8 cellular contexts compared by ENCODE assay signal in genomic region chr13:30307966-30308290, GRCh38. TPM values are rescaled to one million over a fixed set of nuclear protein-coding genes. Genes with fewer than 3 reads are reported as not detected.
DNase-seq lines count a peak whose midpoint lies in the region; ATAC-seq, FAIRE-seq and TF ChIP-seq lines count a peak whose summit lies in the region.

No MANE protein-coding gene starts in this region.

- CTCF ChIA-PET in PC-3 (lab: Charles Lee) = no interaction called here
- CTCF ChIA-PET in endothelial cell of umbilical vein (lab: Charles Lee) = interaction anchor here (4.0 kb wide), 1 partner anchor 175 kb away, joined by 18 read pairs; no protein-coding TSS in a partner anchor

- peaks cover 38% of the 10 kb centered on the region for H3K79me2 ChIP-seq in DND-41 (ENCODE audit: insufficient read depth, low read length)
- peaks cover 35% of the 10 kb centered on the region for H3K79me2 ChIP-seq in PC-3 (ENCODE audit: low read length)
- peaks cover 37% of the 10 kb centered on the region for H3K79me2 ChIP-seq in endothelial cell of umbilical vein (ENCODE audit: control insufficient read depth, insufficient read depth, low read length)
- no peaks in the 10 kb centered on the region for H3K79me2 ChIP-seq in parathyroid adenoma

- ATAC-seq in DND-41 (ENCODE audit: insufficient read depth, low read depth) (no peak), PC-3 (no peak), HG03196 (IDR thresholded peaks at IDR 0.05; ENCODE audit: unreplicated experiment) (no peak)

- dilution Hi-C loops in endothelial cell of umbilical vein (cut with MboI; ENCODE audit: extremely low pct_ligation_motif_present, low sequenced_read_pairs) = no loop called here

- no peaks in the 10 kb centered on the region for H3K9me3 ChIP-seq in DND-41 (ENCODE audit: insufficient read depth, low read length, severe bottlenecking)
- H3K9me3 ChIP-seq in PC-3 (ENCODE audit: low read length) = no peaks in the 10 kb centered on the region
- H3K9me3 ChIP-seq in endothelial cell of umbilical vein (replicated peaks; ENCODE audit: control insufficient read depth, insufficient read depth, low read length) = no peaks in the 10 kb centered on the region
- no peaks in the 10 kb centered on the region for H3K9me3 ChIP-seq in parathyroid adenoma (ENCODE audit: control insufficient read depth, low read length)

- H3K9me1 ChIP-seq in endothelial cell of umbilical vein (replicated peaks; ENCODE audit: control insufficient read depth, extremely low read depth, insufficient read depth, low read length) = no peaks in the 10 kb centered on the region

- intact Hi-C loops in PC-3 (cut with micrococcal nuclease) = loop anchor here (5.0 kb wide), 1 partner anchor 51 kb away; no protein-coding TSS in a partner anchor
- intact Hi-C loops in endothelial cell of umbilical vein (cut with micrococcal nuclease) = loop anchor here (1.0 to 10.0 kb wide), 6 partner anchors 57 to 857 kb away; partner anchors contain the start of gene HSPH1

- H3K4me3 ChIP-seq in DND-41 (ENCODE audit: low read depth in 1 of 2, low read length in 2 of 2) (peak overlapping the region; percentile 81 to 87; a peak in 3 of 4 replicates), PC-3 (ENCODE audit: low read length) (peak overlapping the region; percentile 78), endothelial cell of umbilical vein (replicated peaks in 1 of 3; ENCODE audit: insufficient read depth in 1 of 3, low read depth in 1 of 3, low read length in 3 of 3) (peak overlapping the region; percentile 36 to 88 (median 77)), parathyroid adenoma (ENCODE audit: low read depth, low read length) (peak overlapping the region; percentile 98)

- H3K9ac ChIP-seq in DND-41 (ENCODE audit: low read depth, low read length) = peak overlapping the region; percentile 87
- H3K9ac ChIP-seq in PC-3 (ENCODE audit: low read length) = peak overlapping the region; percentile 91
- peak overlapping the region; percentile 91 for H3K9ac ChIP-seq in endothelial cell of umbilical vein (replicated peaks; ENCODE audit: extremely low read depth, insufficient read depth, low read length)
- peak overlapping the region; percentile 11 for H3K9ac ChIP-seq in parathyroid adenoma

- H3F3A ChIP-seq in PC-3 (ENCODE audit: low read length, unreplicated experiment) = no peaks in the 10 kb centered on the region

- TF ChIP-seq CTCF in DND-41 (IDR thresholded peaks at IDR 0.05; ENCODE audit: borderline replicate concordance, extremely low read depth, low read length, poor library complexity, severe bottlenecking) (no peak), PC-3 (conservative IDR thresholded peaks at IDR 0.05; ENCODE audit: low read depth, low read length) (no peak), endothelial cell of umbilical vein (IDR thresholded peaks at IDR 0.05; ENCODE audit: extremely low read depth in 1 of 2, insufficient read depth in 1 of 2, low read depth in 1 of 2, low read length in 2 of 2) (no peak), parathyroid adenoma (IDR thresholded peaks at IDR 0.05) (no peak), GM13976 (IDR thresholded peaks at IDR 0.05; ENCODE audit: borderline replicate concordance, control extremely low read depth, extremely low read depth, insufficient read depth, missing control alignments) (no peak)

- peak overlapping the region; percentile 85 for H2AFZ ChIP-seq in DND-41 (ENCODE audit: low read depth, low read length)
- peak overlapping the region; percentile 100 for H2AFZ ChIP-seq in PC-3 (ENCODE audit: low read length)
- peak overlapping the region; percentile 97 for H2AFZ ChIP-seq in endothelial cell of umbilical vein (ENCODE audit: low read depth, low read length)
- H2AFZ ChIP-seq in parathyroid adenoma = peak overlapping the region; percentile 98

- TF ChIP-seq POLR2A in endothelial cell of umbilical vein (IDR thresholded peaks at IDR 0.05; ENCODE audit: low read depth, low read length) = no peak

- H3K27ac ChIP-seq in DND-41 (ENCODE audit: low read length) (peak overlapping the region; percentile 92), PC-3 (ENCODE audit: low read length) (no peak overlapping the region), endothelial cell of umbilical vein (ENCODE audit: insufficient read depth, low read depth, low read length) (peak overlapping the region; percentile 86), parathyroid adenoma (peak overlapping the region; percentile 75)

- DNase-seq in DND-41 (no peak), PC-3 (no peak), endothelial cell of umbilical vein (ENCODE audit: low read depth, low spot score) (no peak), NCI-H1930 (lab: John Stamatoyannopoulos, UW) (no peak), middle frontal gyrus (ENCODE audit: extremely low spot score, low spot score) (no peak), GM13976 (ENCODE audit: low spot score) (no peak)

- BruUV-seq in PC-3 (replicated peaks; lab: Mats Ljungman, UMichigan) = TSS peak; percentile 30
- BruUV-seq in endothelial cell of umbilical vein (replicated peaks; lab: Mats Ljungman, UMichigan) = no TSS peak

- no peaks in the 10 kb centered on the region for H3K36me3 ChIP-seq in DND-41 (ENCODE audit: insufficient read depth, low read length)
- H3K36me3 ChIP-seq in PC-3 (ENCODE audit: low read depth, low read length) = no peaks in the 10 kb centered on the region
- no peaks in the 10 kb centered on the region for H3K36me3 ChIP-seq in endothelial cell of umbilical vein (ENCODE audit: control insufficient read depth in 2 of 2, extremely low read depth in 1 of 2, insufficient read depth in 2 of 2, low read length in 2 of 2)
- H3K36me3 ChIP-seq in parathyroid adenoma (ENCODE audit: control insufficient read depth, insufficient read depth, low read length) = no peaks in the 10 kb centered on the region

- H3K9me2 ChIP-seq in PC-3 (replicated peaks; ENCODE audit: low read length) = no peaks in the 10 kb centered on the region

- POLR2A ChIA-PET in PC-3 (lab: Charles Lee; ENCODE audit: unreplicated experiment) (interaction anchor here (0.6 kb wide), 1 partner anchor 510 kb away, joined by 3 read pairs; no protein-coding TSS in a partner anchor), endothelial cell of umbilical vein (lab: Charles Lee) (interaction anchor here (1.4 kb wide), 1 partner anchor 34 kb away, joined by 3 read pairs; no protein-coding TSS in a partner anchor)

- H3K4me1 ChIP-seq in DND-41 (ENCODE audit: insufficient read depth, low read length) (peaks cover 47% of the 10 kb centered on the region), PC-3 (ENCODE audit: insufficient read depth, low read length) (peaks cover 15% of the 10 kb centered on the region), endothelial cell of umbilical vein (ENCODE audit: control insufficient read depth, extremely low read depth, insufficient read depth, low read length) (peaks cover 26% of the 10 kb centered on the region), parathyroid adenoma (no peaks in the 10 kb centered on the region)

- H4K20me1 ChIP-seq in DND-41 (ENCODE audit: insufficient read depth, low read length) (no peaks in the 10 kb centered on the region), PC-3 (ENCODE audit: low read length) (no peaks in the 10 kb centered on the region), endothelial cell of umbilical vein (replicated peaks; ENCODE audit: control insufficient read depth, extremely low read depth, insufficient read depth, low read length) (no peaks in the 10 kb centered on the region)

- FAIRE-seq in endothelial cell of umbilical vein (lab: Jason Lieb, UNC) = no peak

- H3K27me3 ChIP-seq in DND-41 (ENCODE audit: insufficient read depth, low read length, poor library complexity) = no peaks in the 10 kb centered on the region
- H3K27me3 ChIP-seq in PC-3 (ENCODE audit: low read length) = no peaks in the 10 kb centered on the region
- no peaks in the 10 kb centered on the region for H3K27me3 ChIP-seq in endothelial cell of umbilical vein (ENCODE audit: control insufficient read depth in 2 of 2, insufficient read depth in 2 of 2, low read length in 2 of 2)
- H3K27me3 ChIP-seq in parathyroid adenoma (ENCODE audit: control insufficient read depth, insufficient read depth, low read length) = no peaks in the 10 kb centered on the region

- H3K4me2 ChIP-seq in DND-41 (ENCODE audit: insufficient read depth, low read length) = peak overlapping the region; percentile 68
- peak overlapping the region; percentile 87 for H3K4me2 ChIP-seq in PC-3 (ENCODE audit: low read length)
- H3K4me2 ChIP-seq in endothelial cell of umbilical vein (ENCODE audit: insufficient read depth, low read length) = peak overlapping the region; percentile 66
- peak overlapping the region; percentile 69 for H3K4me2 ChIP-seq in parathyroid adenoma (ENCODE audit: low read length)

- in situ Hi-C loops in GM13976 (cut with MboI; ENCODE audit: low sequenced_read_pairs, unreplicated experiment) = no loop called here

TF ChIP-seq in endothelial cell of umbilical vein, 7 proteins besides CTCF, POLR2A, EP300 and RAD21:
- TF ChIP-seq GATA2 (IDR thresholded peaks at IDR 0.05; ENCODE audit: insufficient read depth, insufficient read length, low read depth, low read length) (no peak), MYC (IDR thresholded peaks at IDR 0.05; ENCODE audit: low read depth, low read length) (no peak), MAX (IDR thresholded peaks at IDR 0.05; ENCODE audit: insufficient read depth, insufficient read length) (no peak), EZH2 (IDR thresholded peaks at IDR 0.05; ENCODE audit: borderline replicate concordance, low read depth, low read length, severe bottlenecking) (no peak), JUN (IDR thresholded peaks at IDR 0.05; ENCODE audit: borderline replicate concordance, insufficient read depth, insufficient read length, low read depth) (no peak), FOS (IDR thresholded peaks at IDR 0.05; ENCODE audit: borderline replicate concordance, insufficient read depth, low read length) (no peak), POLR2AphosphoS5 (IDR thresholded peaks at IDR 0.05; ENCODE audit: insufficient read depth, low read depth, low read length) (no peak)
TF ChIP-seq in endothelial cell of umbilical vein: peak in this region for 0.

RNA-seq across cellular contexts. Expression of gene KATNAL1, which starts 0.6 kb away (rescaled TPM):
- total RNA-seq in PC-3 (2014; rRNA removed) = 4.1 and 4.3 TPM in 2 replicates
- total RNA-seq in endothelial cell of umbilical vein = 43.1 and 49.2 TPM in 2 replicates
- polyA plus RNA-seq in endothelial cell of umbilical vein = 6.9 and 7.2 TPM in 2 replicates
- 8.0 and 8.7 TPM in 2 replicates for polyA plus RNA-seq in endothelial cell of umbilical vein (2011; cell fraction: cytosol; rRNA removed)
- 10.5 and 14.5 TPM in 2 replicates for polyA plus RNA-seq in endothelial cell of umbilical vein (2011; cell fraction: nucleus; rRNA removed)
- 26.3 and 31.3 TPM in 2 replicates for polyA plus RNA-seq in endothelial cell of umbilical vein (2012)
- 17.0 and 20.2 TPM in 2 replicates for polyA minus RNA-seq in endothelial cell of umbilical vein
- polyA minus RNA-seq in endothelial cell of umbilical vein (2011; cell fraction: cytosol; rRNA and poly(A)+ RNA removed) = 1.9 TPM
- 35.3 and 45.9 TPM in 2 replicates for polyA minus RNA-seq in endothelial cell of umbilical vein (2011; cell fraction: nucleus; rRNA and poly(A)+ RNA removed)

Comparison
In these comparisons a context has a peak if more than half of its experiments do, and no peak if none do; other contexts are left out.
1. H3K9ac ChIP-seq: peak in every context shown above with its lines; median percentile 91 in PC-3; 91 in endothelial cell of umbilical vein; 87 in DND-41; 11 in parathyroid adenoma.